ENCODE assay signal across 1 cellular context in the genomic region with DNA sequence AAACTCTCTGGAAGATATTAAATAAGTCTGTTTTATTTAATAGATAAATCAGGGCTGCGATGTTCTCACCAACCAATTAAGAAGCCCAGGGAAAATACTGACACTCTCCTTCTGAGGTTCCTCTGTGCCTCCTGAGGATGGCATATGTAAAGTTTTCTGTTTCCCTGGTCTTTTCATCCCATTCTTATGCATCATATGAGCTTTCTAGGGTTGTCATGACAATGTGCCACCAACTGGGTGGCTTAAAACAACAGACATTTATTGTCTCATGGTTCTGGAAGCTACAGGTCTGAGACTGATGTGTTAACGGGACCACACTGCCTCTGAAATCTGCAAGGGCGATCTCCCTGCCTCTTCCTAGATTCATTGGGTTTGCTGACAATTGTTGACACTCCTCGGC.
TF ChIP-seq lines count a peak whose summit lies in the region.

No MANE protein-coding gene starts in this region.

TF ChIP-seq in GM23338, 12 proteins besides CTCF, POLR2A, EP300 and RAD21 (continued from another document):
- TF ChIP-seq, protein P1, sequence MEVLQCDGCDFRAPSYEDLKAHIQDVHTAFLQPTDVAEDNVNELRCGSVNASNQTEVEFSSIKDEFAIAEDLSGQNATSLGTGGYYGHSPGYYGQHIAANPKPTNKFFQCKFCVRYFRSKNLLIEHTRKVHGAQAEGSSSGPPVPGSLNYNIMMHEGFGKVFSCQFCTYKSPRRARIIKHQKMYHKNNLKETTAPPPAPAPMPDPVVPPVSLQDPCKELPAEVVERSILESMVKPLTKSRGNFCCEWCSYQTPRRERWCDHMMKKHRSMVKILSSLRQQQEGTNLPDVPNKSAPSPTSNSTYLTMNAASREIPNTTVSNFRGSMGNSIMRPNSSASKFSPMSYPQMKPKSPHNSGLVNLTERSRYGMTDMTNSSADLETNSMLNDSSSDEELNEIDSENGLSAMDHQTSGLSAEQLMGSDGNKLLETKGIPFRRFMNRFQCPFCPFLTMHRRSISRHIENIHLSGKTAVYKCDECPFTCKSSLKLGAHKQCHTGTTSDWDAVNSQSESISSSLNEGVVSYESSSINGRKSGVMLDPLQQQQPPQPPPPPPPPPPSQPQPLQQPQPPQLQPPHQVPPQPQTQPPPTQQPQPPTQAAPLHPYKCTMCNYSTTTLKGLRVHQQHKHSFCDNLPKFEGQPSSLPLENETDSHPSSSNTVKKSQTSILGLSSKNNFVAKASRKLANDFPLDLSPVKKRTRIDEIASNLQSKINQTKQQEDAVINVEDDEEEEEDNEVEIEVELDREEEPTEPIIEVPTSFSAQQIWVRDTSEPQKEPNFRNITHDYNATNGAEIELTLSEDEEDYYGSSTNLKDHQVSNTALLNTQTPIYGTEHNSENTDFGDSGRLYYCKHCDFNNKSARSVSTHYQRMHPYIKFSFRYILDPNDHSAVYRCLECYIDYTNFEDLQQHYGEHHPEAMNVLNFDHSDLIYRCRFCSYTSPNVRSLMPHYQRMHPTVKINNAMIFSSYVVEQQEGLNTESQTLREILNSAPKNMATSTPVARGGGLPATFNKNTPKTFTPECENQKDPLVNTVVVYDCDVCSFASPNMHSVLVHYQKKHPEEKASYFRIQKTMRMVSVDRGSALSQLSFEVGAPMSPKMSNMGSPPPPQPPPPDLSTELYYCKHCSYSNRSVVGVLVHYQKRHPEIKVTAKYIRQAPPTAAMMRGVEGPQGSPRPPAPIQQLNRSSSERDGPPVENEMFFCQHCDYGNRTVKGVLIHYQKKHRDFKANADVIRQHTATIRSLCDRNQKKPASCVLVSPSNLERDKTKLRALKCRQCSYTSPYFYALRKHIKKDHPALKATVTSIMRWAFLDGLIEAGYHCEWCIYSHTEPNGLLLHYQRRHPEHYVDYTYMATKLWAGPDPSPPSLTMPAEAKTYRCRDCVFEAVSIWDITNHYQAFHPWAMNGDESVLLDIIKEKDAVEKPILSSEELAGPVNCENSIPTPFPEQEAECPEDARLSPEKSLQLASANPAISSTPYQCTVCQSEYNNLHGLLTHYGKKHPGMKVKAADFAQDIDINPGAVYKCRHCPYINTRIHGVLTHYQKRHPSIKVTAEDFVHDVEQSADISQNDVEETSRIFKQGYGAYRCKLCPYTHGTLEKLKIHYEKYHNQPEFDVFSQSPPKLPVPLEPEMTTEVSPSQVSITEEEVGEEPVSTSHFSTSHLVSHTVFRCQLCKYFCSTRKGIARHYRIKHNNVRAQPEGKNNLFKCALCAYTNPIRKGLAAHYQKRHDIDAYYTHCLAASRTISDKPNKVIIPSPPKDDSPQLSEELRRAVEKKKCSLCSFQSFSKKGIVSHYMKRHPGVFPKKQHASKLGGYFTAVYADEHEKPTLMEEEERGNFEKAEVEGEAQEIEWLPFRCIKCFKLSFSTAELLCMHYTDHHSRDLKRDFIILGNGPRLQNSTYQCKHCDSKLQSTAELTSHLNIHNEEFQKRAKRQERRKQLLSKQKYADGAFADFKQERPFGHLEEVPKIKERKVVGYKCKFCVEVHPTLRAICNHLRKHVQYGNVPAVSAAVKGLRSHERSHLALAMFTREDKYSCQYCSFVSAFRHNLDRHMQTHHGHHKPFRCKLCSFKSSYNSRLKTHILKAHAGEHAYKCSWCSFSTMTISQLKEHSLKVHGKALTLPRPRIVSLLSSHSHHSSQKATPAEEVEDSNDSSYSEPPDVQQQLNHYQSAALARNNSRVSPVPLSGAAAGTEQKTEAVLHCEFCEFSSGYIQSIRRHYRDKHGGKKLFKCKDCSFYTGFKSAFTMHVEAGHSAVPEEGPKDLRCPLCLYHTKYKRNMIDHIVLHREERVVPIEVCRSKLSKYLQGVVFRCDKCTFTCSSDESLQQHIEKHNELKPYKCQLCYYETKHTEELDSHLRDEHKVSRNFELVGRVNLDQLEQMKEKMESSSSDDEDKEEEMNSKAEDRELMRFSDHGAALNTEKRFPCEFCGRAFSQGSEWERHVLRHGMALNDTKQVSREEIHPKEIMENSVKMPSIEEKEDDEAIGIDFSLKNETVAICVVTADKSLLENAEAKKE (CRISPR knock-in tag; IDR thresholded peaks at IDR 0.05) = no peak
- no peak for TF ChIP-seq POLR2AphosphoS5 (IDR thresholded peaks at IDR 0.05; ENCODE audit: low read depth)
- no peak for TF ChIP-seq EZH2phosphoT487 (IDR thresholded peaks at IDR 0.05; ENCODE audit: unreplicated experiment)
- TF ChIP-seq, protein P2, sequence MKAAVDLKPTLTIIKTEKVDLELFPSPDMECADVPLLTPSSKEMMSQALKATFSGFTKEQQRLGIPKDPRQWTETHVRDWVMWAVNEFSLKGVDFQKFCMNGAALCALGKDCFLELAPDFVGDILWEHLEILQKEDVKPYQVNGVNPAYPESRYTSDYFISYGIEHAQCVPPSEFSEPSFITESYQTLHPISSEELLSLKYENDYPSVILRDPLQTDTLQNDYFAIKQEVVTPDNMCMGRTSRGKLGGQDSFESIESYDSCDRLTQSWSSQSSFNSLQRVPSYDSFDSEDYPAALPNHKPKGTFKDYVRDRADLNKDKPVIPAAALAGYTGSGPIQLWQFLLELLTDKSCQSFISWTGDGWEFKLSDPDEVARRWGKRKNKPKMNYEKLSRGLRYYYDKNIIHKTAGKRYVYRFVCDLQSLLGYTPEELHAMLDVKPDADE (IDR thresholded peaks at IDR 0.05) = no peak
- TF ChIP-seq, protein P3, sequence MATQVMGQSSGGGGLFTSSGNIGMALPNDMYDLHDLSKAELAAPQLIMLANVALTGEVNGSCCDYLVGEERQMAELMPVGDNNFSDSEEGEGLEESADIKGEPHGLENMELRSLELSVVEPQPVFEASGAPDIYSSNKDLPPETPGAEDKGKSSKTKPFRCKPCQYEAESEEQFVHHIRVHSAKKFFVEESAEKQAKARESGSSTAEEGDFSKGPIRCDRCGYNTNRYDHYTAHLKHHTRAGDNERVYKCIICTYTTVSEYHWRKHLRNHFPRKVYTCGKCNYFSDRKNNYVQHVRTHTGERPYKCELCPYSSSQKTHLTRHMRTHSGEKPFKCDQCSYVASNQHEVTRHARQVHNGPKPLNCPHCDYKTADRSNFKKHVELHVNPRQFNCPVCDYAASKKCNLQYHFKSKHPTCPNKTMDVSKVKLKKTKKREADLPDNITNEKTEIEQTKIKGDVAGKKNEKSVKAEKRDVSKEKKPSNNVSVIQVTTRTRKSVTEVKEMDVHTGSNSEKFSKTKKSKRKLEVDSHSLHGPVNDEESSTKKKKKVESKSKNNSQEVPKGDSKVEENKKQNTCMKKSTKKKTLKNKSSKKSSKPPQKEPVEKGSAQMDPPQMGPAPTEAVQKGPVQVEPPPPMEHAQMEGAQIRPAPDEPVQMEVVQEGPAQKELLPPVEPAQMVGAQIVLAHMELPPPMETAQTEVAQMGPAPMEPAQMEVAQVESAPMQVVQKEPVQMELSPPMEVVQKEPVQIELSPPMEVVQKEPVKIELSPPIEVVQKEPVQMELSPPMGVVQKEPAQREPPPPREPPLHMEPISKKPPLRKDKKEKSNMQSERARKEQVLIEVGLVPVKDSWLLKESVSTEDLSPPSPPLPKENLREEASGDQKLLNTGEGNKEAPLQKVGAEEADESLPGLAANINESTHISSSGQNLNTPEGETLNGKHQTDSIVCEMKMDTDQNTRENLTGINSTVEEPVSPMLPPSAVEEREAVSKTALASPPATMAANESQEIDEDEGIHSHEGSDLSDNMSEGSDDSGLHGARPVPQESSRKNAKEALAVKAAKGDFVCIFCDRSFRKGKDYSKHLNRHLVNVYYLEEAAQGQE (IDR thresholded peaks at IDR 0.05; ENCODE audit: unreplicated experiment) = no peak
- TF ChIP-seq ZNF114 (CRISPR knock-in tag; IDR thresholded peaks at IDR 0.05) = no peak
- TF ChIP-seq CREB1 (CRISPR knock-in tag; IDR thresholded peaks at IDR 0.05; ENCODE audit: low read depth) = no peak
